In the genomic region with DNA sequence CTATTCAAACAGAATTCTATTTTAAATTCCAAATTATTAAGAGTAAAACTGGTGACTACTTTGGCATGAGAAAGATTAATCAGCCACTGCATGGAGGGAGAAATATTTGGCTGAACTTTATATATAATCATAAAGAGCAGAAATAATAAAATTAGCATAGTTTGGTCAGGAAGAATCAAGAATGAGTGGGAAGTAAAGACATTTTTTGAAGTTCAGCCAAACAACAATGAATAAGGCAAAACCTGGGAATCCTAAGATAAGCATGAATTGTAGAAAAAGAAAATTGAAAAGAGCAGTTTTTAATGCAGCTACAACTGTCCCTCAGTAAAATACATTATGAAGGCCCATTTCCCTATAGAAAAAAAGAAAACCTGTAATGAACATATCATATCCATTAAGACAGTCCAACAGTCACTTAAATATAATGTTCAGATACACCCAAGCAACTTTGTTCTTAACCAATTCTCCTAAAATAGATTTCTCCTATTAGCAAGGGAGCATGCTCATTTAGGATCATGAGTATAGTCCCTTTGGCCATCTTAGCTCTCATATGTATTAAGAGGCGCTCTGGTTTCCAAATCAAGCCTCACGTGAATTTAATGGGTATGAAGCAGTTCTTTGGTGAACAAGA, we compare ENCODE assay signal across 17 cellular contexts. TPM values are rescaled to one million over a fixed set of nuclear protein-coding genes. Genes with fewer than 3 reads are reported as not detected.
DNase-seq lines count a peak whose midpoint lies in the region; ATAC-seq and TF ChIP-seq lines count a peak whose summit lies in the region.
"Had no signal": no experiment of that assay in that cellular context is flagged by ENCODE, and none has a peak within 500 bp of the region (broad histone marks: within the 10 kb centered on the region; RNA-seq: fewer than 3 reads in every experiment).

No MANE protein-coding gene starts in this region.

- no peaks in the 10 kb centered on the region for H3K36me3 ChIP-seq in CD8-positive, alpha-beta memory T cell (ENCODE audit: insufficient read depth, low read length)
- H3K36me3 ChIP-seq in SK-N-SH (replicated peaks in 1 of 2; ENCODE audit: control insufficient read depth in 1 of 2, insufficient read depth in 2 of 2, low read length in 1 of 2): peaks cover 0 to 2% of the 10 kb centered on the region in 2 experiments
- no peaks in the 10 kb centered on the region for H3K36me3 ChIP-seq in adipocyte (ENCODE audit: control insufficient read depth, insufficient read depth, low read length, severe bottlenecking)
- H3K36me3 ChIP-seq in thyroid gland: no peaks in the 10 kb centered on the region
- H3K36me3 ChIP-seq: BLaER1 treated with 17β-estradiol and CSF1 and Interleukin-3, amounts not matched to agents 10 nM and 100 nM had no signal

- POLR2A ChIA-PET in CD8-positive, alpha-beta memory T cell (lab: Charles Lee): no interaction called here
- POLR2A ChIA-PET in SK-N-SH (lab: Yijun Ruan, JAX): no interaction called here
- POLR2A ChIA-PET in CD4-positive, alpha-beta T cell (lab: Charles Lee): no interaction called here

- no peak overlapping the region for H3K4me2 ChIP-seq in SK-N-SH
- H3K4me2 ChIP-seq: BLaER1 treated with 17β-estradiol and CSF1 and Interleukin-3, amounts not matched to agents 10 nM and 100 nM had no signal

- no peaks in the 10 kb centered on the region for H3K4me1 ChIP-seq in CD8-positive, alpha-beta memory T cell (ENCODE audit: insufficient read depth, low read length)
- H3K4me1 ChIP-seq in SK-N-SH (ENCODE audit: control insufficient read depth in 1 of 2, insufficient read depth in 2 of 2, low read depth in 1 of 2, low read length in 1 of 2) (peaks cover 0 to 19% of the 10 kb centered on the region in 2 experiments; a peak in 2 of 4 replicates), adipocyte (ENCODE audit: control insufficient read depth, insufficient read depth, low read length) (peaks cover 13% of the 10 kb centered on the region), thyroid gland (peaks cover 9% of the 10 kb centered on the region in 2 donors)

- H3K9ac ChIP-seq in SK-N-SH: no peak overlapping the region
- peak overlapping the region; percentile 28 for H3K9ac ChIP-seq in adipocyte (ENCODE audit: low read length)
- H3K9ac ChIP-seq: BLaER1 treated with 17β-estradiol and CSF1 and Interleukin-3, amounts not matched to agents 10 nM and 100 nM had no signal

- no peak for TF ChIP-seq CTCF in SK-N-SH (IDR thresholded peaks at IDR 0.05)
- TF ChIP-seq CTCF in fibroblast of the aortic adventitia (IDR thresholded peaks at IDR 0.05; ENCODE audit: insufficient read depth, low read length): no peak
- TF ChIP-seq CTCF in CD4-positive, alpha-beta T cell (IDR thresholded peaks at IDR 0.05): no peak
- no peak for TF ChIP-seq CTCF in thyroid gland (IDR thresholded peaks at IDR 0.05)

- H3K79me2 ChIP-seq in SK-N-SH (ENCODE audit: insufficient read depth): no peaks in the 10 kb centered on the region

- ATAC-seq in GM18498 (IDR thresholded peaks at IDR 0.05; ENCODE audit: unreplicated experiment): no peak
- ATAC-seq in CD4-positive, alpha-beta T cell (ENCODE audit: poor library complexity): no peak
- ATAC-seq in HG02885 (IDR thresholded peaks at IDR 0.05; ENCODE audit: poor library complexity, unreplicated experiment): no peak
- ATAC-seq: GM12878 had no signal

- no peaks in the 10 kb centered on the region for H4K20me1 ChIP-seq in SK-N-SH (ENCODE audit: insufficient read depth)
- H4K20me1 ChIP-seq: BLaER1 treated with 17β-estradiol and CSF1 and Interleukin-3, amounts not matched to agents 10 nM and 100 nM had no signal

- TF ChIP-seq POLR2A in thyroid gland (IDR thresholded peaks at IDR 0.05): no peak

- no peaks in the 10 kb centered on the region for H3K27me3 ChIP-seq in CD8-positive, alpha-beta memory T cell (ENCODE audit: insufficient read depth, low read length, poor library complexity, severe bottlenecking)
- no peaks in the 10 kb centered on the region for H3K27me3 ChIP-seq in SK-N-SH (ENCODE audit: insufficient read depth)
- H3K27me3 ChIP-seq in adipocyte (replicated peaks; ENCODE audit: control insufficient read depth, insufficient read depth, low read length): no peaks in the 10 kb centered on the region
- H3K27me3 ChIP-seq in CD4-positive, alpha-beta T cell (ENCODE audit: control insufficient read depth, insufficient read depth, low read length): no peaks in the 10 kb centered on the region
- no peaks in the 10 kb centered on the region for H3K27me3 ChIP-seq in thyroid gland

- WGBS in SK-N-SH (ENCODE audit: low lambda C conversion rate): 92% methylated on average over 2 of the region's 2 CpGs
- WGBS in thyroid gland, 2 donors: 74 to 99% methylated on average over 2 of the region's 2 CpGs

- TF ChIP-seq RAD21 in SK-N-SH (IDR thresholded peaks at IDR 0.05; ENCODE audit: low read length): no peak

- no peaks in the 10 kb centered on the region for H3K9me3 ChIP-seq in CD8-positive, alpha-beta memory T cell (ENCODE audit: low read length)
- H3K9me3 ChIP-seq in SK-N-SH (no peaks in the 10 kb centered on the region), adipocyte (ENCODE audit: control insufficient read depth, low read length) (no peaks in the 10 kb centered on the region), thyroid gland (no peaks in the 10 kb centered on the region)
- H3K9me3 ChIP-seq in CD4-positive, alpha-beta T cell (ENCODE audit: control insufficient read depth, low read length): no peaks in the 10 kb centered on the region
- H3K9me3 ChIP-seq: BLaER1 treated with 17β-estradiol and CSF1 and Interleukin-3, amounts not matched to agents 10 nM and 100 nM had no signal

- H3K4me3 ChIP-seq in CD8-positive, alpha-beta memory T cell (ENCODE audit: low read length): no peak overlapping the region
- H3K4me3 ChIP-seq in SK-N-SH (ENCODE audit: low read depth in 2 of 2, low read length in 1 of 2) (no peak overlapping the region), adipocyte (ENCODE audit: low read length) (no peak overlapping the region), fibroblast of the aortic adventitia (ENCODE audit: low read depth, low read length) (no peak overlapping the region), thyroid gland (replicated peaks in 1 of 3) (no peak overlapping the region)
- H3K4me3 ChIP-seq: BLaER1 treated with 17β-estradiol and CSF1 and Interleukin-3, amounts not matched to agents 10 nM and 100 nM; GM12878 had no signal

- no peaks in the 10 kb centered on the region for H3K9me3 Mint-ChIP-seq in CD8-positive, alpha-beta memory T cell
- H3K9me3 Mint-ChIP-seq in CD4-positive, alpha-beta T cell: no peaks in the 10 kb centered on the region
- H3K9me3 Mint-ChIP-seq: CD4-positive, CD25-positive, alpha-beta regulatory T cell; H9 had no signal

- peaks cover 0 to 2% (median 0%) of the 10 kb centered on the region in 3 donors for H3K36me3 Mint-ChIP-seq in CD8-positive, alpha-beta memory T cell
- no peaks in the 10 kb centered on the region for H3K36me3 Mint-ChIP-seq in CD4-positive, alpha-beta T cell (ENCODE audit: low read depth)
- H3K36me3 Mint-ChIP-seq: CD4-positive, CD25-positive, alpha-beta regulatory T cell had no signal

- peaks cover 2 to 9% of the 10 kb centered on the region in 2 donors for H3K27me3 Mint-ChIP-seq in CD8-positive, alpha-beta memory T cell
- peaks cover 5% of the 10 kb centered on the region for H3K27me3 Mint-ChIP-seq in CD4-positive, alpha-beta T cell

- no peak for TF ChIP-seq EP300 in SK-N-SH (IDR thresholded peaks at IDR 0.05; ENCODE audit: borderline replicate concordance in 1 of 2, low read depth in 1 of 2, low read length in 1 of 2)

- H3K9me2 ChIP-seq in SK-N-SH: no peaks in the 10 kb centered on the region

- no peak for DNase-seq in CD8-positive, alpha-beta memory T cell
- DNase-seq in SK-N-SH (no peak), adipocyte (ENCODE audit: low read depth) (no peak), fibroblast of the aortic adventitia (ENCODE audit: low read depth) (peak; percentile 45), thyroid gland (no peak)
- DNase-seq in CD4-positive, alpha-beta T cell: no peak
- DNase-seq: ACHN; CD4-positive, CD25-positive, alpha-beta regulatory T cell; DMS79; GOT3; H9; IMR-90 had no signal

- H2AFZ ChIP-seq in SK-N-SH (ENCODE audit: low read depth): 0 out of 2 replicates have a peak overlapping the region, but pooled peaks have one; percentile 45

- CTCF ChIA-PET in CD8-positive, alpha-beta memory T cell (lab: Charles Lee): no interaction called here
- CTCF ChIA-PET in SK-N-SH (lab: Yijun Ruan, JAX): interaction anchor here (1.2 kb wide), 1 partner anchor 15 kb away, joined by 3 read pairs; no protein-coding TSS in a partner anchor
- CTCF ChIA-PET in CD4-positive, alpha-beta T cell (lab: Charles Lee): no interaction called here

- intact Hi-C loops in CD4-positive, alpha-beta T cell (cut with DNase I, micrococcal nuclease): no loop called here
- intact Hi-C loops in thyroid gland (cut with DNase I): no loop called here

- H3K4me1 Mint-ChIP-seq in CD8-positive, alpha-beta memory T cell: no peaks in the 10 kb centered on the region
- H3K4me1 Mint-ChIP-seq in CD4-positive, alpha-beta T cell (ENCODE audit: low read depth): no peaks in the 10 kb centered on the region
- H3K4me1 Mint-ChIP-seq: CD4-positive, CD25-positive, alpha-beta regulatory T cell had no signal

- H3K4me3 Mint-ChIP-seq in CD8-positive, alpha-beta memory T cell: no peak overlapping the region
- no peak overlapping the region for H3K4me3 Mint-ChIP-seq in CD4-positive, alpha-beta T cell
- H3K4me3 Mint-ChIP-seq: CD4-positive, CD25-positive, alpha-beta regulatory T cell; H9 had no signal

- H3F3A ChIP-seq in SK-N-SH (replicated peaks; ENCODE audit: insufficient read depth): peaks cover 23% of the 10 kb centered on the region

- no peak overlapping the region for H3K27ac Mint-ChIP-seq in CD8-positive, alpha-beta memory T cell
- H3K27ac Mint-ChIP-seq in CD4-positive, alpha-beta T cell: no peak overlapping the region
- H3K27ac Mint-ChIP-seq: CD4-positive, CD25-positive, alpha-beta regulatory T cell; H9 had no signal

- peak overlapping the region; percentile 9 for H3K27ac ChIP-seq in CD8-positive, alpha-beta memory T cell (ENCODE audit: low read depth, low read length)
- H3K27ac ChIP-seq in SK-N-SH (ENCODE audit: low read depth in 2 of 2, low read length in 1 of 2) (peak overlapping the region; percentile 28 to 37; a peak in 3 of 4 replicates), thyroid gland (no peak overlapping the region)
- no peak overlapping the region for H3K27ac ChIP-seq in CD4-positive, alpha-beta T cell (ENCODE audit: low read depth, low read length)
- H3K27ac ChIP-seq: BLaER1 treated with 17β-estradiol and CSF1 and Interleukin-3, amounts not matched to agents 10 nM and 100 nM; HL-60 had no signal

TF ChIP-seq in SK-N-SH, 30 proteins besides CTCF, POLR2A, EP300 and RAD21:
- TF ChIP-seq RXRA (IDR thresholded peaks at IDR 0.05; ENCODE audit: borderline replicate concordance, low read depth): no peak
- peak; percentile 35; the same call in 1 of the 2 replicates for TF ChIP-seq NFIC (IDR thresholded peaks at IDR 0.05; ENCODE audit: borderline replicate concordance)

RNA-seq across cellular contexts. Expression of gene TMEM17, which starts 6.5 kb away (rescaled TPM):
- under 1 TPM; 0.35 to 0.84 TPM for total RNA-seq in CD8-positive, alpha-beta memory T cell
- not detected for polyA plus RNA-seq in CD8-positive, alpha-beta memory T cell
- 5.5 and 8.6 TPM in 2 replicates for polyA plus RNA-seq in SK-N-SH (2012; rRNA removed)
- 8.2 and 9.5 TPM in 2 replicates for polyA plus RNA-seq in SK-N-SH (2012; cell fraction: cytosol; rRNA removed)
- 3.7 and 8.5 TPM in 2 replicates for polyA plus RNA-seq in SK-N-SH (2012; cell fraction: nucleus; rRNA removed)
- total RNA-seq in fibroblast of the aortic adventitia (ENCODE audit: low replicate concordance) (0.90 and 4.4 TPM in 2 replicates), thyroid gland (1 to 10 TPM; 2.1 to 6.0 (median 4.8) TPM)
- not detected for total RNA-seq in CD4-positive, alpha-beta T cell
- total RNA-seq: CD4-positive, CD25-positive, alpha-beta regulatory T cell had no signal
- polyA plus RNA-seq: CD4-positive, CD25-positive, alpha-beta regulatory T cell had no signal

Comparison
In these comparisons a context has a peak if more than half of its experiments do, and no peak if none do; other contexts are left out.
1. H3K27ac ChIP-seq: peak in CD8-positive, alpha-beta memory T cell (single experiment) and SK-N-SH (2 of 2); none in CD4-positive, alpha-beta T cell (single experiment) and thyroid gland (0 of 3).